ENCODE assay signal across 33 cellular contexts in the genomic region with DNA sequence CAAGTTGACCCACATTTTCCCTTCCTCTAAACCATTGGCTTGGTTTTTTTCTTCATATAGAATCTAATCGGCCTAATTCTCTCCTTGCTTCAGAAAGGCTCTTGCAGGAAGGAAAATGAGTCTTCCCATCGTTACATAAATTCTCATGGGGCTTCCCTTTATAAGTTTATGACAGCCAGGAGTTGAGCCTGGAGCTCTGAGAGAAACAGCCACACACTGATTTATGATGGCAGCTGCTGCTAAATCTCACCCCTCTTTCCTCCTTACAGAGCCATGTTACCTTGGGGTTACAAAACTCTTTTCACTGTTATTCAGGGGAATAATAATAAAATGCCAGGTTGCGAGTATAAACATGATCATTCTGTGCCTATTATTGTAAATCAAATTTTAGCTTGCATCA.
"Had no signal": no experiment of that assay in that cellular context is flagged by ENCODE, and none has a peak within 500 bp of the region (broad histone marks: within the 10 kb centered on the region; RNA-seq: fewer than 3 reads in every experiment).

No MANE protein-coding gene starts in this region.

- H3K27me3 ChIP-seq: body of pancreas had no signal

- H3K9me3 Mint-ChIP-seq: activated CD4-positive, alpha-beta T cell treated with anti-CD3 and anti-CD28 coated beads, Interleukin-2, amount 10 ng/mL, durations not matched to agents 24 days and 14 days; activated CD8-positive, alpha-beta T cell treated with anti-CD3 and anti-CD28 coated beads for 36 hours; activated naive CD4-positive, alpha-beta T cell treated with anti-CD3 and anti-CD28 coated beads, Interleukin-2, amount 50 U/mL, for 24 hours; activated naive CD8-positive, alpha-beta T cell treated with anti-CD3 and anti-CD28 coated beads, Interleukin-2, amount 10 ng/mL, durations not matched to agents 7 days and 5 days; activated T-cell treated with anti-CD3 and anti-CD28 coated beads, Interleukin-2, amount 50 U/mL, for 72 hours; activated T-helper 17 cell treated with anti-CD3 and anti-CD28 coated beads, Interleukin-2, amount 50 U/mL, for 72 hours had no signal

- H3K4me3 Mint-ChIP-seq: activated CD4-positive, alpha-beta T cell treated with anti-CD3 and anti-CD28 coated beads, Interleukin-2, amount 10 ng/mL, durations not matched to agents 24 days and 14 days; activated CD8-positive, alpha-beta T cell treated with anti-CD3 and anti-CD28 coated beads for 36 hours; activated naive CD4-positive, alpha-beta T cell treated with anti-CD3 and anti-CD28 coated beads, Interleukin-2, amount 50 U/mL, for 24 hours; activated naive CD8-positive, alpha-beta T cell treated with anti-CD3 and anti-CD28 coated beads, Interleukin-2, amount 10 ng/mL, durations not matched to agents 7 days and 5 days; activated T-cell treated with anti-CD3 and anti-CD28 coated beads, Interleukin-2, amount 50 U/mL, for 72 hours; activated T-helper 17 cell treated with anti-CD3 and anti-CD28 coated beads, Interleukin-2, amount 50 U/mL, for 72 hours had no signal

- DNase-seq: activated CD4-positive, alpha-beta T cell treated with anti-CD3 and anti-CD28 coated beads for 1 hour; activated CD4-positive, alpha-beta T cell treated with anti-CD3 and anti-CD28 coated beads, Interleukin-2, amount 10 ng/mL, durations not matched to agents 24 days and 14 days; activated CD4-positive, alpha-beta T cell treated with anti-CD3 and anti-CD28 coated beads, Interleukin-2, amount 50 U/mL, for 4 hours; activated CD4-positive, CD25-positive, alpha-beta regulatory T cell; activated CD8-positive, alpha-beta T cell treated with anti-CD3 and anti-CD28 coated beads for 36 hours; activated effector memory CD4-positive, alpha-beta T cell treated with anti-CD3 and anti-CD28 coated beads, Interleukin-2, amount 50 U/mL, for 16 hours; activated naive CD4-positive, alpha-beta T cell; activated naive CD8-positive, alpha-beta T cell treated with anti-CD3 and anti-CD28 coated beads, Interleukin-2, amount 10 ng/mL, durations not matched to agents 7 days and 5 days; activated T-cell treated with anti-CD3 and anti-CD28 coated beads, Interleukin-2, amount 50 U/mL, for 1 hour; activated T-cell treated with anti-CD3 and anti-CD28 coated beads, Interleukin-2, amount 50 U/mL, for 72 hours; body of pancreas; caudate nucleus; cerebellar nuclear complex; Kasumi-1; KG1; MM.1S; MV-4-11; NCI-H1092; NCI-H1417; NCI-H146; NCI-H187; NCI-H2029 treated with DMSO at 0.1 percent for 48 hours; NCI-H2107; NCI-H226; NCI-H524 treated with DMSO at 0.1 percent for 48 hours; NCI-H748 treated with DMSO at 0.1 percent for 48 hours; OCI-M1; Right ventricle myocardium superior; T1000; WERI-Rb-1 had no signal

- ATAC-seq: activated CD8-positive, alpha-beta T cell treated with anti-CD3 and anti-CD28 coated beads for 36 hours; activated T-cell treated with anti-CD3 and anti-CD28 coated beads, Interleukin-2, amount 50 U/mL, for 72 hours; activated T-helper 17 cell treated with anti-CD3 and anti-CD28 coated beads, Interleukin-2, amount 50 U/mL, for 72 hours; body of pancreas had no signal

- H3K36me3 ChIP-seq: WERI-Rb-1 had no signal

- H3K27ac ChIP-seq: body of pancreas, SK-N-MC, WERI-Rb-1 had no signal

- H3K36me3 Mint-ChIP-seq: activated naive CD4-positive, alpha-beta T cell treated with anti-CD3 and anti-CD28 coated beads, Interleukin-2, amount 50 U/mL, for 24 hours; activated naive CD8-positive, alpha-beta T cell treated with anti-CD3 and anti-CD28 coated beads, Interleukin-2, amount 10 ng/mL, durations not matched to agents 7 days and 5 days had no signal

- H3K27ac Mint-ChIP-seq: activated CD4-positive, alpha-beta T cell treated with anti-CD3 and anti-CD28 coated beads, Interleukin-2, amount 10 ng/mL, durations not matched to agents 24 days and 14 days; activated CD8-positive, alpha-beta T cell treated with anti-CD3 and anti-CD28 coated beads for 36 hours; activated naive CD4-positive, alpha-beta T cell treated with anti-CD3 and anti-CD28 coated beads, Interleukin-2, amount 50 U/mL, for 24 hours; activated naive CD8-positive, alpha-beta T cell treated with anti-CD3 and anti-CD28 coated beads, Interleukin-2, amount 10 ng/mL, durations not matched to agents 7 days and 5 days; activated T-cell treated with anti-CD3 and anti-CD28 coated beads, Interleukin-2, amount 50 U/mL, for 72 hours; activated T-helper 17 cell treated with anti-CD3 and anti-CD28 coated beads, Interleukin-2, amount 50 U/mL, for 72 hours had no signal

- H3K4me3 ChIP-seq: body of pancreas, SK-N-MC had no signal

- H3K9me3 ChIP-seq: body of pancreas had no signal

- H3K27me3 Mint-ChIP-seq: activated CD4-positive, alpha-beta T cell treated with anti-CD3 and anti-CD28 coated beads, Interleukin-2, amount 10 ng/mL, durations not matched to agents 24 days and 14 days; activated CD8-positive, alpha-beta T cell treated with anti-CD3 and anti-CD28 coated beads for 36 hours; activated naive CD4-positive, alpha-beta T cell treated with anti-CD3 and anti-CD28 coated beads, Interleukin-2, amount 50 U/mL, for 24 hours; activated naive CD8-positive, alpha-beta T cell treated with anti-CD3 and anti-CD28 coated beads, Interleukin-2, amount 10 ng/mL, durations not matched to agents 7 days and 5 days; activated T-helper 17 cell treated with anti-CD3 and anti-CD28 coated beads, Interleukin-2, amount 50 U/mL, for 72 hours had no signal
